In the genomic region with DNA sequence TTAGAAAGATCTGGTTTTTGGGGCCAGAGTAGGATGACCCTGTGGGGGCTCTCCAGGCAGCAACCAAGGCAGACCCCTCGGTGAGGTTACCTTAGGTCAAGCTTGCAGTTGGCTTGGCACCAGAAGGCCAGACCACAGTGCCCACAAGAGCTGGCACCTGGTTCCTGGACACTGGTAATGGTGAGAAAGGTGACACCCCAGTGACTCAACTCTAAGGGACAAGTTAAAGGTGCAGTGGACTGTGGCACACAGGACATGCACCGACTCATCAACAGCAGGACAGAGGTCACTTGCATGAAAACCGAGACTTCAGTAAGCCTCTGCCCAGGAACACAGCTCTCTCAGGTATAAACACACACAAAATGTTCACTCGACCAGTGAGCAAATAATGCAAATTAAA, we compare ENCODE assay signal across 29 cellular contexts. TPM values are rescaled to one million over a fixed set of nuclear protein-coding genes. Genes with fewer than 3 reads are reported as not detected.
"Had no signal": no experiment of that assay in that cellular context is flagged by ENCODE, and none has a peak within 500 bp of the region (broad histone marks: within the 10 kb centered on the region; RNA-seq: fewer than 3 reads in every experiment).

No MANE protein-coding gene starts in this region.

- H3K9me3 Mint-ChIP-seq: immature natural killer cell; natural killer cell treated with Interleukin-12 subunit alpha and Interleukin-12 subunit beta and Interleukin-15 and Interleukin-18, amount 100 ng/mL, for 72 hours; stimulated activated naive B cell treated with anti-CD40 and anti-IgM and Interleukin-4, amounts not matched to agents 10 μg/mL and 1 μg/mL and 100 μg/mL, for 72 hours; stimulated activated naive CD8-positive, alpha-beta T cell treated with anti-CD3 and anti-CD28 coated beads, Interleukin-15, Interleukin-2, amounts not matched to agents 100 ng/mL and 50 ng/mL, for 24 hours had no signal

- H3K4me3 Mint-ChIP-seq: immature natural killer cell; natural killer cell treated with Interleukin-12 subunit alpha and Interleukin-12 subunit beta and Interleukin-15 and Interleukin-18, amount 100 ng/mL, for 72 hours; neural progenitor cell; stimulated activated naive B cell treated with anti-CD40 and anti-IgM and Interleukin-4, amounts not matched to agents 10 μg/mL and 1 μg/mL and 100 μg/mL, for 72 hours; stimulated activated naive CD8-positive, alpha-beta T cell treated with anti-CD3 and anti-CD28 coated beads, Interleukin-15, Interleukin-2, amounts not matched to agents 100 ng/mL and 50 ng/mL, for 24 hours had no signal

- H2AFZ ChIP-seq: neural progenitor cell, parathyroid adenoma had no signal

- H3K4me1 Mint-ChIP-seq: immature natural killer cell; stimulated activated naive B cell treated with anti-CD40 and anti-IgM and Interleukin-4, amounts not matched to agents 10 μg/mL and 1 μg/mL and 100 μg/mL, for 72 hours had no signal

- H3K4me3 ChIP-seq: coronary artery, esophagus squamous epithelium, lower lobe of right lung, neural progenitor cell, sigmoid colon, skin epidermis, spleen, thoracic aorta, tibial nerve, upper lobe of left lung had no signal

- H3K4me1 ChIP-seq: esophagus squamous epithelium, lower lobe of right lung, parathyroid adenoma, sigmoid colon, spleen, upper lobe of left lung had no signal

- H3K27ac Mint-ChIP-seq: immature natural killer cell; natural killer cell treated with Interleukin-12 subunit alpha and Interleukin-12 subunit beta and Interleukin-15 and Interleukin-18, amount 100 ng/mL, for 72 hours; neural progenitor cell; progenitor cell of endocrine pancreas; stimulated activated naive B cell treated with anti-CD40 and anti-IgM and Interleukin-4, amounts not matched to agents 10 μg/mL and 1 μg/mL and 100 μg/mL, for 72 hours; stimulated activated naive CD8-positive, alpha-beta T cell treated with anti-CD3 and anti-CD28 coated beads, Interleukin-15, Interleukin-2, amounts not matched to agents 100 ng/mL and 50 ng/mL, for 24 hours had no signal

- H3K27ac ChIP-seq: coronary artery, esophagus squamous epithelium, lower lobe of right lung, neural progenitor cell, parathyroid adenoma, sigmoid colon, skin epidermis, spleen, thoracic aorta, tibial nerve, upper lobe of left lung had no signal

- H3K79me2 ChIP-seq: parathyroid adenoma had no signal

- H3K27me3 ChIP-seq: upper lobe of left lung had no signal

- H3K36me3 Mint-ChIP-seq: immature natural killer cell; natural killer cell treated with Interleukin-12 subunit alpha and Interleukin-12 subunit beta and Interleukin-15 and Interleukin-18, amount 100 ng/mL, for 72 hours; neural progenitor cell; stimulated activated naive B cell treated with anti-CD40 and anti-IgM and Interleukin-4, amounts not matched to agents 10 μg/mL and 1 μg/mL and 100 μg/mL, for 72 hours had no signal

- H3K9me3 ChIP-seq: esophagus squamous epithelium, lower lobe of right lung, sigmoid colon, spleen, thoracic aorta, tibial nerve, upper lobe of left lung had no signal

- H3K4me2 ChIP-seq: neural progenitor cell had no signal

- DNase-seq: dermis blood vessel endothelial cell; effector memory CD4-positive, alpha-beta T cell; esophagus squamous epithelium; foreskin melanocyte; hypothalamus; immature natural killer cell; islet precursor cell; kidney glomerular epithelial cell; left ventricle myocardium superior; lower lobe of right lung; right cardiac atrium; sigmoid colon; spleen; stimulated activated naive B cell treated with anti-CD40 and anti-IgM and Interleukin-4, amounts not matched to agents 10 μg/mL and 1 μg/mL and 100 μg/mL, for 72 hours; upper lobe of left lung had no signal

- ATAC-seq: lower lobe of right lung; right cardiac atrium; stimulated activated naive B cell treated with anti-CD40 and anti-IgM and Interleukin-4, amounts not matched to agents 10 μg/mL and 1 μg/mL and 100 μg/mL, for 72 hours had no signal

- H3K9ac ChIP-seq: neural progenitor cell, parathyroid adenoma had no signal

- H3K36me3 ChIP-seq: esophagus squamous epithelium, lower lobe of right lung, neural progenitor cell, sigmoid colon, spleen, thoracic aorta, tibial nerve, upper lobe of left lung had no signal

RNA-seq across cellular contexts. Expression of gene LRRC38, which starts 6.7 kb away (rescaled TPM):
- total RNA-seq: endothelial cell of umbilical vein; epithelial cell of proximal tubule; lower lobe of right lung; mesenteric fat pad; natural killer cell treated with Interleukin-12 subunit alpha and Interleukin-12 subunit beta and Interleukin-15 and Interleukin-18, amount 100 ng/mL, for 72 hours; osteoblast; progenitor cell of endocrine pancreas; renal cortical epithelial cell; sigmoid colon; thoracic aorta had no signal
- polyA plus RNA-seq: endothelial cell of umbilical vein, immature natural killer cell, sigmoid colon had no signal
